In genomic region chr20:31712564-31713311, GRCh38 we compare ENCODE assay signal across 1 cellular context.
A peak's percentile ranks its signal among the peaks of the same experiment; 100 is the strongest.
TF ChIP-seq lines count a peak whose summit lies in the region.

No MANE protein-coding gene starts in this region.

TF ChIP-seq in HepG2, 621 proteins besides CTCF, POLR2A, EP300 and RAD21 (continued from another document and continues in another):
- TF ChIP-seq SKIL (CRISPR knock-in tag; IDR thresholded peaks at IDR 0.05; ENCODE audit: borderline replicate concordance): 0 out of 2 replicates have a peak, but pooled peaks have one; percentile 51
- no peak for TF ChIP-seq SRF (IDR thresholded peaks at IDR 0.05; ENCODE audit: low read depth, low read length)
- no peak for TF ChIP-seq ZNF644 (CRISPR knock-in tag; IDR thresholded peaks at IDR 0.05; ENCODE audit: low read depth)
- TF ChIP-seq NFYC (CRISPR knock-in tag; IDR thresholded peaks at IDR 0.05): peak; percentile 10; the same call in 1 of the 2 replicates
- TF ChIP-seq ZNF33B (CRISPR knock-in tag; IDR thresholded peaks at IDR 0.05): no peak
- TF ChIP-seq MTF2 (CRISPR knock-in tag; IDR thresholded peaks at IDR 0.05; ENCODE audit: borderline replicate concordance): no peak
- no peak; the same call in 1 of the 2 replicates for TF ChIP-seq RFX3 (CRISPR knock-in tag; IDR thresholded peaks at IDR 0.05)
- TF ChIP-seq CEBPB (IDR thresholded peaks at IDR 0.05; ENCODE audit: borderline replicate concordance, low read depth, low read length): no peak
- peak; percentile 62 for TF ChIP-seq GATAD1 (CRISPR knock-in tag; IDR thresholded peaks at IDR 0.05)
- peak; percentile 77; the same call in 1 of the 2 replicates for TF ChIP-seq TFDP1 (CRISPR knock-in tag; IDR thresholded peaks at IDR 0.05; ENCODE audit: borderline replicate concordance)
- TF ChIP-seq KAT8 (CRISPR knock-in tag; IDR thresholded peaks at IDR 0.05): no peak
- no peak; the same call in 1 of the 2 replicates for TF ChIP-seq ZSCAN22 (CRISPR knock-in tag; IDR thresholded peaks at IDR 0.05)
- TF ChIP-seq ISX (CRISPR knock-in tag; conservative IDR thresholded peaks at IDR 0.05): no peak
- peak; percentile 71; the same call in 1 of the 2 replicates for TF ChIP-seq ZNF501 (CRISPR knock-in tag; IDR thresholded peaks at IDR 0.05)
- TF ChIP-seq MED8 (CRISPR knock-in tag; IDR thresholded peaks at IDR 0.05; ENCODE audit: insufficient replicate concordance): peak; percentile 91
- TF ChIP-seq THAP7 (CRISPR knock-in tag; IDR thresholded peaks at IDR 0.05): no peak
- TF ChIP-seq KLF9 (CRISPR knock-in tag; IDR thresholded peaks at IDR 0.05; ENCODE audit: low read depth): no peak; the same call in none of the 2 replicates
- TF ChIP-seq FOXP4 (CRISPR knock-in tag; IDR thresholded peaks at IDR 0.05): peak; percentile 79
- no peak for TF ChIP-seq PCBP2 (optimal IDR thresholded peaks at IDR 0.05; ENCODE audit: low read depth, low read length, poor library complexity, severe bottlenecking)
- 0 out of 2 replicates have a peak, but pooled peaks have one; percentile 23 for TF ChIP-seq HIVEP1 (CRISPR knock-in tag; IDR thresholded peaks at IDR 0.05)
- TF ChIP-seq TOE1 (CRISPR knock-in tag; IDR thresholded peaks at IDR 0.05): no peak
- TF ChIP-seq RBM39 (IDR thresholded peaks at IDR 0.05; ENCODE audit: low read depth, low read length, poor library complexity, severe bottlenecking): no peak
- no peak for TF ChIP-seq NFAT5 (CRISPR knock-in tag; IDR thresholded peaks at IDR 0.05)
- TF ChIP-seq FOXK2 (IDR thresholded peaks at IDR 0.05): no peak
- no peak for TF ChIP-seq THAP8 (CRISPR knock-in tag; IDR thresholded peaks at IDR 0.05; ENCODE audit: borderline replicate concordance)
- TF ChIP-seq ZNF121 (CRISPR knock-in tag; IDR thresholded peaks at IDR 0.05): 0 out of 2 replicates have a peak, but pooled peaks have one; percentile 17
- peak; percentile 89 for TF ChIP-seq SAP130 (CRISPR knock-in tag; IDR thresholded peaks at IDR 0.05; ENCODE audit: low read depth)
- TF ChIP-seq RORA (CRISPR knock-in tag; IDR thresholded peaks at IDR 0.05): no peak
- TF ChIP-seq SETDB1 (CRISPR knock-in tag; IDR thresholded peaks at IDR 0.05; ENCODE audit: borderline replicate concordance): no peak
- peak; percentile 85 for TF ChIP-seq ETV5 (CRISPR knock-in tag; IDR thresholded peaks at IDR 0.05; ENCODE audit: borderline replicate concordance)
- peak; percentile 64 for TF ChIP-seq ZNF749 (CRISPR knock-in tag; IDR thresholded peaks at IDR 0.05; ENCODE audit: borderline replicate concordance)
- peak; percentile 84 for TF ChIP-seq RXRA (CRISPR knock-in tag; IDR thresholded peaks at IDR 0.05)
- TF ChIP-seq HDAC6 (IDR thresholded peaks at IDR 0.05; ENCODE audit: low read depth, low read length): no peak
- TF ChIP-seq ZNF543 (CRISPR knock-in tag; IDR thresholded peaks at IDR 0.05): 0 out of 2 replicates have a peak, but pooled peaks have one; percentile 54
- TF ChIP-seq ZNF547 (CRISPR knock-in tag; IDR thresholded peaks at IDR 0.05): peak; percentile 16; the same call in 1 of the 2 replicates
- 0 out of 2 replicates have a peak, but pooled peaks have one; percentile 71 for TF ChIP-seq PAWR (CRISPR knock-in tag; IDR thresholded peaks at IDR 0.05; ENCODE audit: borderline replicate concordance)
- peak; percentile 91 for TF ChIP-seq TBX2 (CRISPR knock-in tag; IDR thresholded peaks at IDR 0.05; ENCODE audit: borderline replicate concordance)
- TF ChIP-seq ZNF292 (CRISPR knock-in tag; IDR thresholded peaks at IDR 0.05; ENCODE audit: borderline replicate concordance, low read depth): no peak
- 0 out of 2 replicates have a peak, but pooled peaks have one; percentile 49 for TF ChIP-seq RARG (CRISPR knock-in tag; IDR thresholded peaks at IDR 0.05; ENCODE audit: low read depth)
- no peak for TF ChIP-seq ADNP (CRISPR knock-in tag; IDR thresholded peaks at IDR 0.05)
- TF ChIP-seq ZFP90 (CRISPR knock-in tag; IDR thresholded peaks at IDR 0.05; ENCODE audit: borderline replicate concordance): no peak
- no peak for TF ChIP-seq U2AF1 (optimal IDR thresholded peaks at IDR 0.05; ENCODE audit: low read depth, low read length)
- no peak for TF ChIP-seq ZNF326 (CRISPR knock-in tag; IDR thresholded peaks at IDR 0.05; ENCODE audit: borderline replicate concordance)
- TF ChIP-seq ATF3 (CRISPR knock-in tag; IDR thresholded peaks at IDR 0.05): peak; percentile 63; the same call in 1 of the 2 replicates
- no peak; the same call in 1 of the 2 replicates for TF ChIP-seq GLI4 (CRISPR knock-in tag; IDR thresholded peaks at IDR 0.05; ENCODE audit: borderline replicate concordance)
- no peak for TF ChIP-seq MXD1 (CRISPR knock-in tag; IDR thresholded peaks at IDR 0.05)
- TF ChIP-seq SRSF1 (optimal IDR thresholded peaks at IDR 0.05; ENCODE audit: low read depth, low read length): no peak
- TF ChIP-seq NFE2 (CRISPR knock-in tag; IDR thresholded peaks at IDR 0.05): no peak
- TF ChIP-seq ZNF275 (CRISPR knock-in tag; IDR thresholded peaks at IDR 0.05; ENCODE audit: borderline replicate concordance): no peak
- TF ChIP-seq MBNL3 (CRISPR knock-in tag; conservative IDR thresholded peaks at IDR 0.05): no peak
- no peak; the same call in 1 of the 2 replicates for TF ChIP-seq UBTF (CRISPR knock-in tag; IDR thresholded peaks at IDR 0.05)
- TF ChIP-seq ZNF781 (CRISPR knock-in tag; IDR thresholded peaks at IDR 0.05; ENCODE audit: borderline replicate concordance, not compliant biosample characterization): peak; percentile 57
- no peak for TF ChIP-seq PCBP1 (IDR thresholded peaks at IDR 0.05; ENCODE audit: borderline replicate concordance, low read depth, low read length)
- TF ChIP-seq ZNF589 (CRISPR knock-in tag; conservative IDR thresholded peaks at IDR 0.05): no peak
- no peak for TF ChIP-seq EEA1 (CRISPR knock-in tag; IDR thresholded peaks at IDR 0.05; ENCODE audit: borderline replicate concordance)
